In the genomic region with DNA sequence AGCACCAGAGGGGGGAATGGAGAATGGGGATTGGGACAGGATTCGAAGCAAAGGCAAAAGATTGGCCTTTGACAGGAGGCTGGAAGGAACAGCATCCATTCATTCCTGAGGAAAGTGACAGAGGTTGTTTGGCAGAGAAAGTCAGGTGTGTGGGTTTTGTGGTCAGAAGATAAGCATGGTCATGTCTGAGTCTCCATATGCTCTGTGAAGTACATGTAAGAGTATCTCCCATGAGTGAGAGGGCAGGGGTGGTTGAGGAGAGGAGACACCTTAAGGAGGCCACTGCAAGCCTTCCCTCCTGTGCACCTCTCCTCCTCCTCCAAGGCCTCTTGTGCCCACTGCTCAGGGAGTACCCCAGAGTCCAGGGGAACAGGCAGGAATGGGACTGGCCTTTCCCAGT, we compare ENCODE assay signal across 19 cellular contexts. TPM values are rescaled to one million over a fixed set of nuclear protein-coding genes. Genes with fewer than 3 reads are reported as not detected.
"Had no signal": no experiment of that assay in that cellular context is flagged by ENCODE, and none has a peak within 500 bp of the region (broad histone marks: within the 10 kb centered on the region; RNA-seq: fewer than 3 reads in every experiment).

No MANE protein-coding gene starts in this region.

- H3K4me1 ChIP-seq: left ventricle myocardium inferior, transverse colon had no signal

- H3K27me3 ChIP-seq: transverse colon had no signal

- H3K36me3 Mint-ChIP-seq: activated naive CD8-positive, alpha-beta T cell treated with anti-CD3 and anti-CD28 coated beads, Interleukin-2, amount 10 ng/mL, durations not matched to agents 7 days and 5 days; memory B cell had no signal

- H3K27ac ChIP-seq: left ventricle myocardium inferior, transverse colon had no signal

- H3K9me3 ChIP-seq: left ventricle myocardium inferior, transverse colon had no signal

- H3K9me3 Mint-ChIP-seq: activated naive CD8-positive, alpha-beta T cell treated with anti-CD3 and anti-CD28 coated beads, Interleukin-2, amount 10 ng/mL, durations not matched to agents 7 days and 5 days; activated T-helper 1 cell treated with anti-CD3 and anti-CD28 coated beads, Interleukin-12 subunit alpha, Interleukin-12 subunit beta, Interleukin-2, Interleukin-4 antibody, amounts not matched to agents 30 ng/mL and 10 ng/mL and 1 ng/mL, durations not matched to agents 14 hours and 24 hours and 36 hours; memory B cell; nephron; T-helper 2 cell treated with Interferon-gamma antibody and Interleukin-4, amounts not matched to agents 5 μg/mL and 100 μg/mL, for 36 hours had no signal

- ATAC-seq: right cardiac atrium; stimulated activated naive CD8-positive, alpha-beta T cell treated with anti-CD3 and anti-CD28 coated beads, Interleukin-15, Interleukin-2, amounts not matched to agents 100 U/mL and 50 U/mL, for 24 hours had no signal

- DNase-seq: activated naive CD8-positive, alpha-beta T cell treated with anti-CD3 and anti-CD28 coated beads, Interleukin-2, amount 10 ng/mL, durations not matched to agents 7 days and 5 days; erythroblast; islet precursor cell; left ventricle myocardium inferior; occipital lobe; right cardiac atrium; small intestine; stimulated activated CD4-positive, alpha-beta T cell treated with anti-CD3 and anti-CD28 coated beads, Interleukin-4, amount 100 ng/mL, for 24 hours; stimulated activated naive CD8-positive, alpha-beta T cell treated with anti-CD3 and anti-CD28 coated beads, Interleukin-15, Interleukin-2, amounts not matched to agents 100 U/mL and 50 U/mL, for 24 hours; transverse colon had no signal

- H3K36me3 ChIP-seq: left ventricle myocardium inferior, transverse colon had no signal

- H3K27ac Mint-ChIP-seq: activated naive CD8-positive, alpha-beta T cell treated with anti-CD3 and anti-CD28 coated beads, Interleukin-2, amount 10 ng/mL, durations not matched to agents 7 days and 5 days; activated T-helper 1 cell treated with anti-CD3 and anti-CD28 coated beads, Interleukin-12 subunit alpha, Interleukin-12 subunit beta, Interleukin-2, Interleukin-4 antibody, amounts not matched to agents 30 ng/mL and 10 ng/mL and 1 ng/mL, durations not matched to agents 14 hours and 24 hours and 36 hours; memory B cell; nephron; progenitor cell of endocrine pancreas; T-helper 2 cell treated with Interferon-gamma antibody and Interleukin-4, amounts not matched to agents 5 μg/mL and 100 μg/mL, for 36 hours had no signal

- H3K4me3 ChIP-seq: left ventricle myocardium inferior, transverse colon had no signal

- H3K27me3 Mint-ChIP-seq: progenitor cell of endocrine pancreas had no signal

- H3K4me1 Mint-ChIP-seq: activated naive CD8-positive, alpha-beta T cell treated with anti-CD3 and anti-CD28 coated beads, Interleukin-2, amount 10 ng/mL, durations not matched to agents 7 days and 5 days; memory B cell; nephron had no signal

- H3K4me3 Mint-ChIP-seq: activated naive CD8-positive, alpha-beta T cell treated with anti-CD3 and anti-CD28 coated beads, Interleukin-2, amount 10 ng/mL, durations not matched to agents 7 days and 5 days; activated T-helper 1 cell treated with anti-CD3 and anti-CD28 coated beads, Interleukin-12 subunit alpha, Interleukin-12 subunit beta, Interleukin-2, Interleukin-4 antibody, amounts not matched to agents 30 ng/mL and 10 ng/mL and 1 ng/mL, durations not matched to agents 14 hours and 24 hours and 36 hours; memory B cell; nephron; T-helper 2 cell treated with Interferon-gamma antibody and Interleukin-4, amounts not matched to agents 5 μg/mL and 100 μg/mL, for 36 hours had no signal

RNA-seq across cellular contexts. Expression of gene NLRP10, which starts 1.9 kb away (rescaled TPM):
- total RNA-seq: activated CD8-positive, alpha-beta memory T cell treated with anti-CD3 and anti-CD28 coated beads for 36 hours; activated naive CD8-positive, alpha-beta T cell treated with anti-CD3 and anti-CD28 coated beads, Interleukin-2, amount 10 ng/mL, durations not matched to agents 7 days and 5 days; activated T-helper 1 cell treated with anti-CD3 and anti-CD28 coated beads, Interleukin-12 subunit alpha, Interleukin-12 subunit beta, Interleukin-2, Interleukin-4 antibody, amounts not matched to agents 30 ng/mL and 10 ng/mL and 1 ng/mL, durations not matched to agents 14 hours and 24 hours and 36 hours; dermis microvascular lymphatic vessel endothelial cell; left ventricle myocardium inferior; mucosa of gallbladder; occipital lobe; progenitor cell of endocrine pancreas; right cardiac atrium; transverse colon had no signal

RNA-seq across cellular contexts. Expression of gene OR10A3, which starts 25.6 kb away (rescaled TPM):
- total RNA-seq: activated CD8-positive, alpha-beta memory T cell treated with anti-CD3 and anti-CD28 coated beads for 36 hours; activated naive CD8-positive, alpha-beta T cell treated with anti-CD3 and anti-CD28 coated beads, Interleukin-2, amount 10 ng/mL, durations not matched to agents 7 days and 5 days; activated T-helper 1 cell treated with anti-CD3 and anti-CD28 coated beads, Interleukin-12 subunit alpha, Interleukin-12 subunit beta, Interleukin-2, Interleukin-4 antibody, amounts not matched to agents 30 ng/mL and 10 ng/mL and 1 ng/mL, durations not matched to agents 14 hours and 24 hours and 36 hours; chondrocyte; dermis microvascular lymphatic vessel endothelial cell; left ventricle myocardium inferior; mucosa of gallbladder; occipital lobe; progenitor cell of endocrine pancreas; right cardiac atrium; transverse colon had no signal

RNA-seq across cellular contexts. Expression of gene OR10A6, which starts 36.0 kb away (rescaled TPM):
- total RNA-seq: activated CD8-positive, alpha-beta memory T cell treated with anti-CD3 and anti-CD28 coated beads for 36 hours; activated naive CD8-positive, alpha-beta T cell treated with anti-CD3 and anti-CD28 coated beads, Interleukin-2, amount 10 ng/mL, durations not matched to agents 7 days and 5 days; activated T-helper 1 cell treated with anti-CD3 and anti-CD28 coated beads, Interleukin-12 subunit alpha, Interleukin-12 subunit beta, Interleukin-2, Interleukin-4 antibody, amounts not matched to agents 30 ng/mL and 10 ng/mL and 1 ng/mL, durations not matched to agents 14 hours and 24 hours and 36 hours; chondrocyte; dermis microvascular lymphatic vessel endothelial cell; left ventricle myocardium inferior; mucosa of gallbladder; occipital lobe; progenitor cell of endocrine pancreas; right cardiac atrium; transverse colon had no signal
